Comparison of ENCODE assay signal across 21 cellular contexts in genomic region chr22:32325811-32326237, GRCh38. TPM values are rescaled to one million over a fixed set of nuclear protein-coding genes. Genes with fewer than 3 reads are reported as not detected.
DNase-seq lines count a peak whose midpoint lies in the region; ATAC-seq, FAIRE-seq and TF ChIP-seq lines count a peak whose summit lies in the region.
"Had no signal": no experiment of that assay in that cellular context is flagged by ENCODE, and none has a peak within 500 bp of the region (broad histone marks: within the 10 kb centered on the region; RNA-seq: fewer than 3 reads in every experiment).

No MANE protein-coding gene starts in this region.

- TF ChIP-seq POLR2A in vagina (IDR thresholded peaks at IDR 0.05) = no peak

- H3K36me3 ChIP-seq in kidney (ENCODE audit: control insufficient read depth in 1 of 2, insufficient read depth in 2 of 2, low read length in 2 of 2) (no peaks in the 10 kb centered on the region), vagina (no peaks in the 10 kb centered on the region)
- H3K36me3 ChIP-seq: Peyer's patch had no signal

- H3K9ac ChIP-seq in kidney (ENCODE audit: low read length in 2 of 2) = no peak overlapping the region
- H3K9ac ChIP-seq: GM23248, KMS-11 had no signal

- FAIRE-seq in kidney (lab: Jason Lieb, UNC) = no peak
- FAIRE-seq: GM18507, HepG2 had no signal

- H3K4me1 ChIP-seq in kidney (ENCODE audit: control insufficient read depth in 1 of 2, insufficient read depth in 1 of 2, low read depth in 1 of 2, low read length in 2 of 2) = no peaks in the 10 kb centered on the region
- H3K4me1 ChIP-seq in vagina = no peaks in the 10 kb centered on the region
- H3K4me1 ChIP-seq: Caco-2, Peyer's patch had no signal

- no peaks in the 10 kb centered on the region for H3K27me3 ChIP-seq in vagina
- H3K27me3 ChIP-seq: Peyer's patch had no signal

- ATAC-seq in GM18498 (IDR thresholded peaks at IDR 0.05; ENCODE audit: unreplicated experiment) = no peak
- ATAC-seq: HepG2, SK-N-SH treated with all-trans-retinoic acid at 6 μM for 48 hours had no signal

- TF ChIP-seq CTCF in kidney (IDR thresholded peaks at IDR 0.05; ENCODE audit: borderline replicate concordance, extremely low read depth, insufficient read depth) (no peak), vagina (IDR thresholded peaks at IDR 0.05) (no peak)

- H3K27ac ChIP-seq in kidney (ENCODE audit: low read depth in 2 of 2, low read length in 2 of 2) (no peak overlapping the region), vagina (no peak overlapping the region)
- H3K27ac ChIP-seq: GM23248, KMS-11, Peyer's patch had no signal

- peak; percentile 47 for DNase-seq in NCI-H748 (lab: John Stamatoyannopoulos, UW; ENCODE audit: unreplicated experiment)
- no peak for DNase-seq in NCI-H748 treated with DMSO at 0.1 percent for 48 hours (lab: John Stamatoyannopoulos, UW)
- peak; percentile 38 for DNase-seq in ecto neural progenitor cell (ENCODE audit: low spot score)
- DNase-seq in kidney = peak; percentile 27
- peak; percentile 49 to 87 for DNase-seq in vagina (ENCODE audit: extremely low spot score in 2 of 2)
- no peak for DNase-seq in NK-92 (lab: John Stamatoyannopoulos, UW; ENCODE audit: unreplicated experiment)
- DNase-seq in CD1c-positive myeloid dendritic cell (ENCODE audit: extremely low spot score) = no peak
- DNase-seq: C1 segment of cervical spinal cord, Caco-2, GM23248, HFFc6, NCI-H2029, NCI-H2227 treated with DMSO at 0.1 percent for 48 hours had no signal

- no peaks in the 10 kb centered on the region for H3K9me3 ChIP-seq in kidney (ENCODE audit: control insufficient read depth in 1 of 2, low read length in 2 of 2)
- no peaks in the 10 kb centered on the region for H3K9me3 ChIP-seq in vagina
- H3K9me3 ChIP-seq: Caco-2, Peyer's patch had no signal

- no peak overlapping the region for H3K4me3 ChIP-seq in kidney (ENCODE audit: low read length in 2 of 2)
- no peak overlapping the region for H3K4me3 ChIP-seq in vagina
- H3K4me3 ChIP-seq: GM23248, Peyer's patch had no signal

- intact Hi-C loops in kidney (cut with DNase I) = no loop called here
- intact Hi-C loops in vagina (cut with DNase I) = no loop called here

RNA-seq across cellular contexts. Expression of gene RFPL3, which starts 31.8 kb away (rescaled TPM):
- not detected for total RNA-seq in kidney
- not detected for polyA plus RNA-seq in kidney (ENCODE audit: insufficient read depth, low read depth, low replicate concordance)
- not detected for total RNA-seq in vagina
- total RNA-seq: A172, Caco-2, GM23248, HepG2, HFFc6, MCF 10A, Peyer's patch had no signal
- polyA plus RNA-seq: GM23248, HepG2 had no signal

Comparison
In these comparisons a context has a peak if more than half of its experiments do, and no peak if none do; other contexts are left out.
1. DNase-seq: peak in NCI-H748 (single experiment), ecto neural progenitor cell (single experiment), kidney (single experiment) and vagina (2 of 2); none in NCI-H748 treated with DMSO at 0.1 percent for 48 hours (single experiment), NK-92 (single experiment) and CD1c-positive myeloid dendritic cell (single experiment).